ENCODE assay signal across 18 cellular contexts in the genomic region with DNA sequence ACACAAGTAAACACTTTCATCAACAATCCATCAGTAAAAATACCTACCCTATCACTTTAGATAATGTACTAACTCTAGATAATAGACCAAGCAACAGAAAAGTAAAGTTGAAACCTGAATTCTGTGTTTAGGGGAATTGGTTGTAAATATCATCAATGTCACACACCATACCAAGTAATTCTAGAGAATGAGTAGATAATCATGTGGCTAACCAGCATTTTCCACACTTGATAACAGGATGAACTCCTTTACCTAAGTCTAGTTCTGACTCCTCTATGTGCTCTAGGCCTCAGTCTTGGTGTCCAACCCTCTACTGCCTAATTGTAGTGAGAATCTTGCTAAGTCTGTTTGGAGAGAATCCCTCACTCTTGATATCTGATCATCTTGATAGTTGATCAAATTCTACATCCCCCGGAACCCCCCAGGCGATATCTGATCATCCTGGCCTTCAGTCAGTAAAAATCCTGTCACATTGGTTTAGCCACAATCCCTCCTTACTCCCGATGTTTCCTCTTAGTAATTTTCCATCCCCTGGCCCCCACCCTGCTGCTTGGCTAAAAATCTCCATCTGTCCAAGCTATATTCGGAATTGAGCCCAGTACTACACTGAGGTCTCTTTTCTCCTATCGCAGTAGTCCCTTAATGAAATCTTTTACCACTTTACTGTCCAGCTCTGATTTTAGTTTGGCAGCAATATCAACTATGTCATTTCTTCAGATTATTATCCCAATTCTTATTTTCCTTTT. TPM values are rescaled to one million over a fixed set of nuclear protein-coding genes. Genes with fewer than 3 reads are reported as not detected.
A peak's percentile ranks its signal among the peaks of the same experiment; 100 is the strongest.
DNase-seq lines count a peak whose midpoint lies in the region; ATAC-seq and TF ChIP-seq lines count a peak whose summit lies in the region.
"Had no signal": no experiment of that assay in that cellular context is flagged by ENCODE, and none has a peak within 500 bp of the region (broad histone marks: within the 10 kb centered on the region; RNA-seq: fewer than 3 reads in every experiment).

No MANE protein-coding gene starts in this region.

- no peak for DNase-seq in GM23338 (ENCODE audit: low spot score)
- peak; percentile 32 for DNase-seq in inferior parietal cortex (ENCODE audit: extremely low spot score)
- peak; percentile 79 for DNase-seq in superior temporal gyrus (ENCODE audit: extremely low spot score)
- no peak for DNase-seq in SW480 (ENCODE audit: low spot score)
- DNase-seq in progenitor cell of endocrine pancreas (ENCODE audit: low spot score, unreplicated experiment), result no peak
- DNase-seq: CD8-positive, alpha-beta T cell; DMS79; KBM-7; NCI-H1105 treated with DMSO at 0.1 percent for 48 hours; NCI-H1694; NCI-H510A; NCI-H774; RPMI8226; SHP77 treated with DMSO at 0.1 percent for 48 hours had no signal

- WGBS in gastroesophageal sphincter (ENCODE audit: low coverage in 1 of 2), 2 donors, result 78 to 92% methylated on average over 5 of the region's 5 CpGs

- H3K79me2 ChIP-seq in GM23338 (replicated peaks; ENCODE audit: insufficient read depth), result no peaks in the 10 kb centered on the region

- H4K20me1 ChIP-seq in GM23338 (replicated peaks; ENCODE audit: insufficient read depth), result no peaks in the 10 kb centered on the region
- H4K20me1 ChIP-seq: BLaER1 treated with 17β-estradiol and CSF1 and Interleukin-3, amounts not matched to agents 10 nM and 100 nM had no signal

- no peak overlapping the region for H2AFZ ChIP-seq in GM23338

- H3K9me3 Mint-ChIP-seq in GM23338 (0 out of 3 replicates have a peak, but pooled peaks cover 5% of the 10 kb centered on the region), progenitor cell of endocrine pancreas (ENCODE audit: low read depth) (peaks cover 16% of the 10 kb centered on the region)
- H3K9me3 Mint-ChIP-seq: CD8-positive, alpha-beta T cell had no signal

- H3K4me3 Mint-ChIP-seq in GM23338 (no peak overlapping the region), progenitor cell of endocrine pancreas (ENCODE audit: low read depth) (no peak overlapping the region)
- H3K4me3 Mint-ChIP-seq: CD8-positive, alpha-beta T cell had no signal

- peaks cover 4% of the 10 kb centered on the region; the same call in 2 of the 3 replicates for H3K36me3 Mint-ChIP-seq in GM23338 (ENCODE audit: low read depth)
- peaks cover 4% of the 10 kb centered on the region for H3K36me3 Mint-ChIP-seq in progenitor cell of endocrine pancreas (ENCODE audit: insufficient read depth)
- H3K36me3 Mint-ChIP-seq: CD8-positive, alpha-beta T cell had no signal

- H3K27ac ChIP-seq in GM23338 (ENCODE audit: low read depth) (no peak overlapping the region), angular gyrus (ENCODE audit: low read depth, low read length) (peak overlapping the region; percentile 95), gastroesophageal sphincter (no peak overlapping the region)
- H3K27ac ChIP-seq: BLaER1 treated with 17β-estradiol and CSF1 and Interleukin-3, amounts not matched to agents 10 nM and 100 nM had no signal

- 0 out of 2 replicates have a peak, but pooled peaks cover under 1% of the 10 kb centered on the region for H3K36me3 ChIP-seq in GM23338 (ENCODE audit: insufficient read depth)
- H3K36me3 ChIP-seq in gastroesophageal sphincter, result no peaks in the 10 kb centered on the region
- H3K36me3 ChIP-seq: BLaER1 treated with 17β-estradiol and CSF1 and Interleukin-3, amounts not matched to agents 10 nM and 100 nM had no signal

- H3K4me1 ChIP-seq in GM23338 (ENCODE audit: insufficient read depth), result peaks cover 25% of the 10 kb centered on the region
- no peaks in the 10 kb centered on the region for H3K4me1 ChIP-seq in gastroesophageal sphincter

- ATAC-seq in GM23338 (no peak), gastroesophageal sphincter (no peak)
- ATAC-seq: CD8-positive, alpha-beta T cell had no signal

- no peak for TF ChIP-seq CTCF in GM23338 (conservative IDR thresholded peaks at IDR 0.05; ENCODE audit: low read depth in 2 of 2)
- no peak for TF ChIP-seq CTCF in gastroesophageal sphincter (IDR thresholded peaks at IDR 0.05)
- no peak for TF ChIP-seq CTCF in progenitor cell of endocrine pancreas (IDR thresholded peaks at IDR 0.05; ENCODE audit: unreplicated experiment)

- peak overlapping the region; percentile 85 for H3K27ac Mint-ChIP-seq in GM23338
- no peak overlapping the region for H3K27ac Mint-ChIP-seq in progenitor cell of endocrine pancreas
- H3K27ac Mint-ChIP-seq: CD8-positive, alpha-beta T cell had no signal

- no peak for TF ChIP-seq EP300 in gastroesophageal sphincter (IDR thresholded peaks at IDR 0.05)

- H3K27me3 ChIP-seq in GM23338 (ENCODE audit: insufficient read depth) (no peaks in the 10 kb centered on the region), gastroesophageal sphincter (no peaks in the 10 kb centered on the region)
- H3K27me3 ChIP-seq: BLaER1 treated with 17β-estradiol and CSF1 and Interleukin-3, amounts not matched to agents 10 nM and 100 nM had no signal

- H3F3A ChIP-seq in GM23338 (replicated peaks; ENCODE audit: low read depth), result no peaks in the 10 kb centered on the region

- H3K27me3 Mint-ChIP-seq in GM23338 (ENCODE audit: insufficient read depth, low read depth, poor library complexity) (no peaks in the 10 kb centered on the region), progenitor cell of endocrine pancreas (no peaks in the 10 kb centered on the region)

- peaks cover 24% of the 10 kb centered on the region for H3K4me1 Mint-ChIP-seq in GM23338
- H3K4me1 Mint-ChIP-seq in progenitor cell of endocrine pancreas (ENCODE audit: low read depth), result no peaks in the 10 kb centered on the region

- H3K4me2 ChIP-seq in GM23338, result no peak overlapping the region
- H3K4me2 ChIP-seq: BLaER1 treated with 17β-estradiol and CSF1 and Interleukin-3, amounts not matched to agents 10 nM and 100 nM had no signal

- H3K4me3 ChIP-seq in GM23338, result no peak overlapping the region
- no peak overlapping the region for H3K4me3 ChIP-seq in gastroesophageal sphincter
- H3K4me3 ChIP-seq: BLaER1 treated with 17β-estradiol and CSF1 and Interleukin-3, amounts not matched to agents 10 nM and 100 nM had no signal

- no peak for TF ChIP-seq POLR2A in gastroesophageal sphincter (IDR thresholded peaks at IDR 0.05)

- no peaks in the 10 kb centered on the region for H3K9me2 ChIP-seq in GM23338 (ENCODE audit: insufficient read depth)

- no peaks in the 10 kb centered on the region for H3K9me3 ChIP-seq in gastroesophageal sphincter
- H3K9me3 ChIP-seq: BLaER1 treated with 17β-estradiol and CSF1 and Interleukin-3, amounts not matched to agents 10 nM and 100 nM had no signal

TF ChIP-seq in GM23338, 12 proteins besides CTCF, POLR2A, EP300 and RAD21:
- TF ChIP-seq, protein P1, sequence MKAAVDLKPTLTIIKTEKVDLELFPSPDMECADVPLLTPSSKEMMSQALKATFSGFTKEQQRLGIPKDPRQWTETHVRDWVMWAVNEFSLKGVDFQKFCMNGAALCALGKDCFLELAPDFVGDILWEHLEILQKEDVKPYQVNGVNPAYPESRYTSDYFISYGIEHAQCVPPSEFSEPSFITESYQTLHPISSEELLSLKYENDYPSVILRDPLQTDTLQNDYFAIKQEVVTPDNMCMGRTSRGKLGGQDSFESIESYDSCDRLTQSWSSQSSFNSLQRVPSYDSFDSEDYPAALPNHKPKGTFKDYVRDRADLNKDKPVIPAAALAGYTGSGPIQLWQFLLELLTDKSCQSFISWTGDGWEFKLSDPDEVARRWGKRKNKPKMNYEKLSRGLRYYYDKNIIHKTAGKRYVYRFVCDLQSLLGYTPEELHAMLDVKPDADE (IDR thresholded peaks at IDR 0.05), result no peak
- no peak for TF ChIP-seq NANOG (IDR thresholded peaks at IDR 0.05; ENCODE audit: borderline replicate concordance)
- TF ChIP-seq, protein P2, sequence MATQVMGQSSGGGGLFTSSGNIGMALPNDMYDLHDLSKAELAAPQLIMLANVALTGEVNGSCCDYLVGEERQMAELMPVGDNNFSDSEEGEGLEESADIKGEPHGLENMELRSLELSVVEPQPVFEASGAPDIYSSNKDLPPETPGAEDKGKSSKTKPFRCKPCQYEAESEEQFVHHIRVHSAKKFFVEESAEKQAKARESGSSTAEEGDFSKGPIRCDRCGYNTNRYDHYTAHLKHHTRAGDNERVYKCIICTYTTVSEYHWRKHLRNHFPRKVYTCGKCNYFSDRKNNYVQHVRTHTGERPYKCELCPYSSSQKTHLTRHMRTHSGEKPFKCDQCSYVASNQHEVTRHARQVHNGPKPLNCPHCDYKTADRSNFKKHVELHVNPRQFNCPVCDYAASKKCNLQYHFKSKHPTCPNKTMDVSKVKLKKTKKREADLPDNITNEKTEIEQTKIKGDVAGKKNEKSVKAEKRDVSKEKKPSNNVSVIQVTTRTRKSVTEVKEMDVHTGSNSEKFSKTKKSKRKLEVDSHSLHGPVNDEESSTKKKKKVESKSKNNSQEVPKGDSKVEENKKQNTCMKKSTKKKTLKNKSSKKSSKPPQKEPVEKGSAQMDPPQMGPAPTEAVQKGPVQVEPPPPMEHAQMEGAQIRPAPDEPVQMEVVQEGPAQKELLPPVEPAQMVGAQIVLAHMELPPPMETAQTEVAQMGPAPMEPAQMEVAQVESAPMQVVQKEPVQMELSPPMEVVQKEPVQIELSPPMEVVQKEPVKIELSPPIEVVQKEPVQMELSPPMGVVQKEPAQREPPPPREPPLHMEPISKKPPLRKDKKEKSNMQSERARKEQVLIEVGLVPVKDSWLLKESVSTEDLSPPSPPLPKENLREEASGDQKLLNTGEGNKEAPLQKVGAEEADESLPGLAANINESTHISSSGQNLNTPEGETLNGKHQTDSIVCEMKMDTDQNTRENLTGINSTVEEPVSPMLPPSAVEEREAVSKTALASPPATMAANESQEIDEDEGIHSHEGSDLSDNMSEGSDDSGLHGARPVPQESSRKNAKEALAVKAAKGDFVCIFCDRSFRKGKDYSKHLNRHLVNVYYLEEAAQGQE (IDR thresholded peaks at IDR 0.05; ENCODE audit: unreplicated experiment), result no peak
- no peak for TF ChIP-seq ZNF114 (CRISPR knock-in tag; IDR thresholded peaks at IDR 0.05)

RNA-seq across cellular contexts. Expression of a gene that starts 3.4 kb away (rescaled TPM):
- total RNA-seq in GM23338 (2014; rRNA removed; shearing (Covaris generic)), result 10.8 and 25.2 TPM in 2 replicates
- polyA plus RNA-seq in GM23338 (2016; fragmentation: Nextera tagmentation; extraction: Ambion mirVana), result 9.7 and 10.2 TPM in 2 replicates
- under 1 TPM in 1 of 4 donors, not detected in 3; 0.04 TPM for total RNA-seq in gastroesophageal sphincter
- total RNA-seq in progenitor cell of endocrine pancreas, result 14.1 and 14.7 TPM in 2 replicates
- total RNA-seq: CD8-positive, alpha-beta T cell; H4 had no signal

RNA-seq across cellular contexts. Expression of a gene that starts 34.6 kb away (rescaled TPM):
- not detected in 2 replicates for total RNA-seq in GM23338 (2014; rRNA removed; shearing (Covaris generic))
- polyA plus RNA-seq in GM23338 (2016; fragmentation: Nextera tagmentation; extraction: Ambion mirVana), result 0.10 and 0.32 TPM in 2 replicates
- not detected for total RNA-seq in gastroesophageal sphincter
- 0.24 TPM in 1 of 2 replicates, not detected in the other for total RNA-seq in progenitor cell of endocrine pancreas
- total RNA-seq: CD8-positive, alpha-beta T cell; H4 had no signal

Comparison
In these comparisons a context has a peak if more than half of its experiments do, and no peak if none do; other contexts are left out.
1. DNase-seq: peak in inferior parietal cortex (single experiment) and superior temporal gyrus (single experiment); none in GM23338 (single experiment), SW480 (single experiment) and progenitor cell of endocrine pancreas (single experiment).
2. RNA of a gene that starts 3.4 kb away (total RNA-seq): 14.1 to 14.7 TPM in progenitor cell of endocrine pancreas and 10.8 to 25.2 TPM in GM23338; 0.04 TPM in gastroesophageal sphincter; every median in the first group is over 10 times any median in the second.